12 cellular contexts compared by ENCODE assay signal in the genomic region with DNA sequence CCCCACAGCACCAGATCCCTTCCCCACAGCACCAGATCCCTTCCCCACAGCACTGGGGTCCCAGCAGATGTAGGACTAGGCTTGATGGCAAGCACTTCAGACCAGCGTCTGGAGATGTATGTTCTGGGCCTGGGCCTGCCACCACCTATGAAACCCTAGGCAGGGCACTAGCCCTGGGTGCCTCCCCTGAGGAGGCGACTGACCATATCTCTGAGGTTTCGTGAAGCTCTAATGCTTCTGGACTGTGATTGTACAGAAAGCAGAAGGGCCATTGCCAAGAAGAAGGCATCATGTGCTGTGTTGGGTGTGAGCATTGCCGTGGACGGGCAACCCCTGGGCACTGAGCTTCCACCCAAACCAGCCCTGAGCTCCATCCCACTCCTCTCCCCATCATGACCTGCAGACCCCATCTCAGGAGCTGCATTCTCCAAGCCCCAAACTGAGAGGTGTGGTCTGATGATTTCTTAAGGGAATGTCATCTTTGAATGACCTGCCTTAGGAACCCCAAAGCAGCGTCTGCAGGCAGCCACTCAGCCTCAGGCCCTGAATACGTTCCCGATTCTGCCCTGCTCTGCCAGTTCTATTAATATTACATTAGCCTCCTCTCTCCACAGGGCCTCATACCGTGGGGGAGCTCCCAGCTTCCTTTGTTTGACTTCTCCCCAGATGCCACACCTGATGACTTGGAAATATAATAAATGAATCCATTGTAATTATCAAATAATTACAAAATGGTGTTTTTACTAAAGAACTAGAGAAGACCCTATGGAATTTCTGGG.
"Had no signal": no experiment of that assay in that cellular context is flagged by ENCODE, and none has a peak within 500 bp of the region (broad histone marks: within the 10 kb centered on the region; RNA-seq: fewer than 3 reads in every experiment).

No MANE protein-coding gene starts in this region.

- H3K27ac Mint-ChIP-seq: activated naive CD8-positive, alpha-beta T cell; T-helper 17 cell; WTC11 had no signal

- H3K4me3 Mint-ChIP-seq: activated naive CD8-positive, alpha-beta T cell; WTC11 had no signal

- DNase-seq: activated CD4-positive, alpha-beta T cell treated with anti-CD3 and anti-CD28 coated beads for 4 hours; activated CD8-positive, alpha-beta memory T cell treated with anti-CD3 and anti-CD28 coated beads for 24 hours; activated gamma-delta T cell treated with Interleukin-2 at 50 U/mL for 16 hours; hippocampal formation; left ventricle myocardium inferior; psoas muscle; stimulated activated CD4-positive, alpha-beta T cell treated with anti-CD3 and anti-CD28 coated beads, Interleukin-1b, Interleukin-23, amount 100 ng/mL, for 48 hours; T-helper 17 cell; thyroid gland; uterus had no signal

- H3K36me3 Mint-ChIP-seq: activated naive CD8-positive, alpha-beta T cell; WTC11 had no signal

- H3K9me3 Mint-ChIP-seq: WTC11 had no signal

- H3K27me3 Mint-ChIP-seq: activated naive CD8-positive, alpha-beta T cell; T-helper 17 cell had no signal
